In the genomic region with DNA sequence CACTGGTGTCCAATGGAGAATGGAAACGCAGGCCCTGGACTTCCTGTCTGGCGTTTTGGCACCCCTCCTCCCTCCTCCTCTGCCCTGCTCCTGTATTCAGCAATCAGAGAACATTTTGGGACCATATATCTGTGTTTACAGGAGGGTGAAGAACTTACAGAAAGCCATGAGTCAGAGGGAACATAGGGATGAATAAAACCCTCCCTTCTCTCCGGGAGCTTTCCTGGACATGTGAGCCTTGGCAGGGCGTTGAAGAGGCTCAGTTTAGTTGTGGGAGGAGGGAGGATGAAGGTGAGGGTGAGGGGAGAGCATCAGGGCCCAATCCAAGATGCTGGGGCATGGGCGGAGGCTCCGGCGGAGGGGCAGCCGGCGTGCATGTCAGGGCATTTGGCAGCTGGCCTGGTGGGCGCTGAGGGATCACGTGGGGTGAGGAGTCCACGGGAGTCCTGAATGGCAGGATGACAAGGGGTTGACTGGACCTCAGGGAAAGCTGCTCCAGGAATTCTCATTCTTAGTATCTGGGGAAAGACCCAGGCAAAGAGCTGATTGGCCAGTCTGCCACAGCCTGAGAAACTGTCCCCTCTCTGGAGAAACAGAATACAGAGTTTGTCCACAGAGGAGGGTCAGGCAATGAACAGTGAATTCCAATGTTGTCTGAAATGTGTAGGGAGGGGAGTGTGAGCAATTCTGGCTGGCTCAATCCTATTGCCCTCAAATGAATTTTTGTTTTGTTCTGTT, we compare ENCODE assay signal across 9 cellular contexts. TPM values are rescaled to one million over a fixed set of nuclear protein-coding genes. Genes with fewer than 3 reads are reported as not detected.
A peak's percentile ranks its signal among the peaks of the same experiment; 100 is the strongest.
DNase-seq lines count a peak whose midpoint lies in the region; ATAC-seq and TF ChIP-seq lines count a peak whose summit lies in the region.
"Had no signal": no experiment of that assay in that cellular context is flagged by ENCODE, and none has a peak within 500 bp of the region (broad histone marks: within the 10 kb centered on the region; RNA-seq: fewer than 3 reads in every experiment).

No MANE protein-coding gene starts in this region.

- H3K27ac Mint-ChIP-seq in neural progenitor cell = peak overlapping the region; percentile 28

- no peaks in the 10 kb centered on the region for H3K9me3 ChIP-seq in cardiac muscle cell (ENCODE audit: low read depth)
- H3K9me3 ChIP-seq in neural progenitor cell (ENCODE audit: low read depth) = no peaks in the 10 kb centered on the region

- no peak overlapping the region for H3K4me2 ChIP-seq in neural progenitor cell

- no peak for TF ChIP-seq CTCF in cardiac muscle cell (IDR thresholded peaks at IDR 0.05; ENCODE audit: low read depth, low read length)
- TF ChIP-seq CTCF in neural progenitor cell (IDR thresholded peaks at IDR 0.05) = no peak
- no peak for TF ChIP-seq CTCF in GM10248 (IDR thresholded peaks at IDR 0.05; ENCODE audit: control extremely low read depth, extremely low read depth, low read depth, missing control alignments)

- no peak overlapping the region for H3K9ac ChIP-seq in neural progenitor cell

- H3K4me1 ChIP-seq in cardiac muscle cell (ENCODE audit: low read depth) = peaks cover 43% of the 10 kb centered on the region
- H3K4me1 ChIP-seq in neural progenitor cell = peaks cover 10% of the 10 kb centered on the region

- DNase-seq in cardiac muscle cell (ENCODE audit: low read depth in 1 of 2, low spot score in 1 of 2) = peak in 1 of 2 donors; percentile 91
- DNase-seq in Right ventricle myocardium inferior (ENCODE audit: missing footprints) = no peak
- peak; percentile 55 for DNase-seq in fibroblast of gingiva (ENCODE audit: low read depth)
- no peak for DNase-seq in neural progenitor cell (ENCODE audit: low spot score)
- no peak for DNase-seq in GM10248 (ENCODE audit: extremely low spot score)
- no peak for DNase-seq in NCI-H187 treated with DMSO at 0.1 percent for 48 hours (lab: John Stamatoyannopoulos, UW)
- no peak for DNase-seq in NCI-H1105 treated with DMSO at 0.1 percent for 48 hours (lab: John Stamatoyannopoulos, UW)
- DNase-seq: NCI-H1436 had no signal

- peaks cover 2% of the 10 kb centered on the region for H3K9me3 Mint-ChIP-seq in neural progenitor cell

- no peaks in the 10 kb centered on the region for H3K79me2 ChIP-seq in neural progenitor cell (ENCODE audit: low read depth)

- peaks cover 13% of the 10 kb centered on the region for H3K4me1 Mint-ChIP-seq in neural progenitor cell

- ATAC-seq in Right ventricle myocardium inferior (no peak), HG03521 (IDR thresholded peaks at IDR 0.05; ENCODE audit: unreplicated experiment) (no peak)

- no peaks in the 10 kb centered on the region for H4K20me1 ChIP-seq in neural progenitor cell (ENCODE audit: low read depth)

- CTCF ChIA-PET in GM10248 (lab: Yijun Ruan, JAX) = interaction anchor here (0.6 to 1.4 kb wide), 4 partner anchors 10 to 265 kb away, joined by 3 to 5 read pairs (median 3); no protein-coding TSS in a partner anchor

- peaks cover 9% of the 10 kb centered on the region for H3K27me3 Mint-ChIP-seq in neural progenitor cell (ENCODE audit: insufficient read depth, low read depth)

- intact Hi-C loops in Right ventricle myocardium inferior (cut with DNase I) = no loop called here

- H2AFZ ChIP-seq in neural progenitor cell (replicated peaks) = no peak overlapping the region

- H3K4me3 ChIP-seq in cardiac muscle cell (no peak overlapping the region), neural progenitor cell (no peak overlapping the region)

- POLR2A ChIA-PET in GM10248 (lab: Yijun Ruan, JAX) = no interaction called here

- no peaks in the 10 kb centered on the region for H3F3A ChIP-seq in neural progenitor cell (ENCODE audit: low read depth)

- no peaks in the 10 kb centered on the region for H3K36me3 Mint-ChIP-seq in neural progenitor cell

- no peaks in the 10 kb centered on the region for H3K36me3 ChIP-seq in cardiac muscle cell
- H3K36me3 ChIP-seq in neural progenitor cell = no peaks in the 10 kb centered on the region

- H3K27ac ChIP-seq in cardiac muscle cell (peak overlapping the region; percentile 48), neural progenitor cell (no peak overlapping the region)

- no peak overlapping the region for H3K4me3 Mint-ChIP-seq in neural progenitor cell

- no peaks in the 10 kb centered on the region for H3K27me3 ChIP-seq in cardiac muscle cell
- no peaks in the 10 kb centered on the region for H3K27me3 ChIP-seq in neural progenitor cell

RNA-seq across cellular contexts. Expression of gene MICAL2, which starts 28.9 kb away (rescaled TPM):
- total RNA-seq in cardiac muscle cell = 123 and 178 TPM in 2 replicates
- polyA plus RNA-seq in cardiac muscle cell = 153 and 191 TPM in 2 replicates
- total RNA-seq in Right ventricle myocardium inferior = 42.0 TPM
- 0.60 and 0.68 TPM in 2 replicates for total RNA-seq in neural progenitor cell (ENCODE audit: low replicate concordance)

Comparison
In these comparisons a context has a peak if more than half of its experiments do, and no peak if none do; other contexts are left out.
1. RNA of gene MICAL2, which starts 28.9 kb away (total RNA-seq): 123 to 178 TPM in cardiac muscle cell and 42.0 TPM in Right ventricle myocardium inferior (single experiment); 0.60 to 0.68 TPM in neural progenitor cell; every median in the first group is over 10 times any median in the second.